In genomic region chr12:78928200-78929074, GRCh38 we compare ENCODE assay signal across 11 cellular contexts.
DNase-seq lines count a peak whose midpoint lies in the region; ATAC-seq, FAIRE-seq and TF ChIP-seq lines count a peak whose summit lies in the region.
"Had no signal": no experiment of that assay in that cellular context is flagged by ENCODE, and none has a peak within 500 bp of the region (broad histone marks: within the 10 kb centered on the region; RNA-seq: fewer than 3 reads in every experiment).

No MANE protein-coding gene starts in this region.

- peak; percentile 97 for ATAC-seq in PC-3
- ATAC-seq: activated T-helper 17 cell treated with anti-CD3 and anti-CD28 coated beads, Interleukin-2, amount 50 U/mL, for 72 hours; sciatic nerve had no signal

- H3K36me3 ChIP-seq in PC-3 (ENCODE audit: low read depth, low read length): no peaks in the 10 kb centered on the region
- no peaks in the 10 kb centered on the region for H3K36me3 ChIP-seq in osteoblast (ENCODE audit: insufficient read depth, low read length)
- no peaks in the 10 kb centered on the region for H3K36me3 ChIP-seq in right atrium auricular region
- H3K36me3 ChIP-seq: stomach had no signal

- TF ChIP-seq POLR2A in GM12892 (IDR thresholded peaks at IDR 0.05; ENCODE audit: low read depth, low read length): no peak

- DNase-seq in EL (peak; percentile 44), PC-3 (peak; percentile 53), choroid plexus epithelial cell (ENCODE audit: low read depth) (peak; percentile 30), osteoblast (ENCODE audit: insufficient read length, low spot score, missing footprints) (peak; percentile 18), amniotic stem cell (lab: John Stamatoyannopoulos, UW) (no peak), GM12892 (ENCODE audit: insufficient read length) (no peak), right atrium auricular region (ENCODE audit: low spot score) (no peak)
- DNase-seq: activated CD4-positive, alpha-beta T cell treated with anti-CD3 and anti-CD28 coated beads, Interleukin-2, amount 10 ng/mL, durations not matched to agents 24 days and 14 days; stomach had no signal

- no peak overlapping the region for H3K9ac ChIP-seq in PC-3 (ENCODE audit: low read length)

- POLR2A ChIA-PET in PC-3 (lab: Charles Lee; ENCODE audit: unreplicated experiment): interaction anchor here (0.7 kb wide), 1 partner anchor 736 kb away, joined by 3 read pairs; no protein-coding TSS in a partner anchor

- H3K4me2 ChIP-seq in PC-3 (ENCODE audit: low read length): no peak overlapping the region
- peak overlapping the region; percentile 20 for H3K4me2 ChIP-seq in osteoblast (ENCODE audit: insufficient read depth, low read length)

- H2AFZ ChIP-seq in PC-3 (ENCODE audit: low read length) (0 out of 2 replicates have a peak overlapping the region, but pooled peaks have one; percentile 46), osteoblast (ENCODE audit: low read length) (peak overlapping the region; percentile 15)

- H3K27ac ChIP-seq in PC-3 (ENCODE audit: low read length) (no peak overlapping the region), osteoblast (ENCODE audit: low read depth, low read length) (no peak overlapping the region), right atrium auricular region (no peak overlapping the region)
- H3K27ac ChIP-seq: stomach had no signal

- TF ChIP-seq CTCF in PC-3 (conservative IDR thresholded peaks at IDR 0.05; ENCODE audit: low read depth, low read length): no peak
- no peak for TF ChIP-seq CTCF in choroid plexus epithelial cell (conservative IDR thresholded peaks at IDR 0.05; ENCODE audit: low read depth, low read length)
- no peak for TF ChIP-seq CTCF in osteoblast (IDR thresholded peaks at IDR 0.05; ENCODE audit: extremely low read depth, low read depth, low read length)
- no peak for TF ChIP-seq CTCF in right atrium auricular region (IDR thresholded peaks at IDR 0.05)

- no peaks in the 10 kb centered on the region for H3K79me2 ChIP-seq in PC-3 (ENCODE audit: low read length)
- H3K79me2 ChIP-seq in osteoblast (ENCODE audit: insufficient read depth, low read length): no peaks in the 10 kb centered on the region

- H3K27me3 ChIP-seq in PC-3 (ENCODE audit: low read length): no peaks in the 10 kb centered on the region
- no peaks in the 10 kb centered on the region for H3K27me3 ChIP-seq in osteoblast (ENCODE audit: insufficient read depth, low read length)
- H3K27me3 ChIP-seq in right atrium auricular region: no peaks in the 10 kb centered on the region
- H3K27me3 ChIP-seq: stomach had no signal

- no peaks in the 10 kb centered on the region for H3K9me2 ChIP-seq in PC-3 (replicated peaks; ENCODE audit: low read length)

- intact Hi-C loops in PC-3 (cut with micrococcal nuclease): no loop called here

- no peaks in the 10 kb centered on the region for H3F3A ChIP-seq in PC-3 (ENCODE audit: low read length, unreplicated experiment)

- H3K4me1 ChIP-seq in PC-3 (ENCODE audit: insufficient read depth, low read length) (no peaks in the 10 kb centered on the region), osteoblast (ENCODE audit: insufficient read depth, low read length) (no peaks in the 10 kb centered on the region), right atrium auricular region (no peaks in the 10 kb centered on the region)
- H3K4me1 ChIP-seq: stomach had no signal

- H3K4me3 ChIP-seq in PC-3 (ENCODE audit: low read length): no peak overlapping the region
- H3K4me3 ChIP-seq in choroid plexus epithelial cell (ENCODE audit: low read depth, low read length): no peak overlapping the region
- H3K4me3 ChIP-seq in osteoblast (ENCODE audit: insufficient read depth, low read length): no peak overlapping the region
- H3K4me3 ChIP-seq in right atrium auricular region: no peak overlapping the region
- H3K4me3 ChIP-seq: stomach had no signal

- BruUV-seq in PC-3 (replicated peaks; lab: Mats Ljungman, UMichigan): TSS peak; percentile 71

- H4K20me1 ChIP-seq in PC-3 (ENCODE audit: low read length) (no peaks in the 10 kb centered on the region), osteoblast (ENCODE audit: insufficient read depth, low read length) (no peaks in the 10 kb centered on the region)

- no peak for FAIRE-seq in GM12892 (lab: Jason Lieb, UNC)

- H3K9me3 ChIP-seq in PC-3 (ENCODE audit: low read length): no peaks in the 10 kb centered on the region
- H3K9me3 ChIP-seq in osteoblast (ENCODE audit: low read depth, low read length): no peaks in the 10 kb centered on the region
- H3K9me3 ChIP-seq in right atrium auricular region: no peaks in the 10 kb centered on the region
- H3K9me3 ChIP-seq: stomach had no signal

- CTCF ChIA-PET in PC-3 (lab: Charles Lee): interaction anchor here (0.6 kb wide), 1 partner anchor 38 kb away, joined by 4 read pairs; no protein-coding TSS in a partner anchor

Comparison
In these comparisons a context has a peak if more than half of its experiments do, and no peak if none do; other contexts are left out.
1. DNase-seq: peak in EL (single experiment), PC-3 (single experiment), choroid plexus epithelial cell (single experiment) and osteoblast (single experiment); none in amniotic stem cell (single experiment), GM12892 (single experiment) and right atrium auricular region (single experiment).